8 cellular contexts compared by ENCODE assay signal in genomic region chr4:87559090-87559837, GRCh38. TPM values are rescaled to one million over a fixed set of nuclear protein-coding genes. Genes with fewer than 3 reads are reported as not detected.
DNase-seq lines count a peak whose midpoint lies in the region; ATAC-seq and TF ChIP-seq lines count a peak whose summit lies in the region.

No MANE protein-coding gene starts in this region.

- H3K27me3 Mint-ChIP-seq in activated CD4-positive, alpha-beta T cell treated with anti-CD3 and anti-CD28 coated beads, Interleukin-2, amount 10 ng/mL, durations not matched to agents 24 days and 14 days = no peaks in the 10 kb centered on the region

- H3K79me2 ChIP-seq in SK-N-SH (ENCODE audit: insufficient read depth) = no peaks in the 10 kb centered on the region

- H3K36me3 ChIP-seq in SK-N-SH (replicated peaks in 1 of 2; ENCODE audit: control insufficient read depth in 1 of 2, insufficient read depth in 2 of 2, low read length in 1 of 2) = no peaks in the 10 kb centered on the region
- no peaks in the 10 kb centered on the region for H3K36me3 ChIP-seq in mucosa of descending colon (ENCODE audit: low read depth)

- H3F3A ChIP-seq in SK-N-SH (replicated peaks; ENCODE audit: insufficient read depth) = peaks cover 15% of the 10 kb centered on the region

- peaks cover 4% of the 10 kb centered on the region for H3K9me3 Mint-ChIP-seq in activated CD4-positive, alpha-beta T cell treated with anti-CD3 and anti-CD28 coated beads, Interleukin-2, amount 10 ng/mL, durations not matched to agents 24 days and 14 days

- peak overlapping the region in 1 of 2 experiments; percentile 39; a peak in 2 of 4 replicates for H3K27ac ChIP-seq in SK-N-SH (ENCODE audit: low read depth in 2 of 2, low read length in 1 of 2)

- POLR2A ChIA-PET in SK-N-SH (lab: Yijun Ruan, JAX) = no interaction called here

- H2AFZ ChIP-seq in SK-N-SH (ENCODE audit: low read depth) = no peak overlapping the region

- H3K27me3 ChIP-seq in SK-N-SH (ENCODE audit: insufficient read depth) = no peaks in the 10 kb centered on the region

- CTCF ChIA-PET in SK-N-SH (lab: Yijun Ruan, JAX) = interaction anchor here (1.0 to 1.2 kb wide), 2 partner anchors 16 to 279 kb away, joined by 3 read pairs; no protein-coding TSS in a partner anchor

- no peak for TF ChIP-seq RAD21 in SK-N-SH (IDR thresholded peaks at IDR 0.05; ENCODE audit: low read length)

- H3K9me3 ChIP-seq in SK-N-SH = no peaks in the 10 kb centered on the region
- no peaks in the 10 kb centered on the region for H3K9me3 ChIP-seq in mucosa of descending colon

- H3K4me2 ChIP-seq in SK-N-SH = no peak overlapping the region

- no peak for TF ChIP-seq CTCF in SK-N-SH (IDR thresholded peaks at IDR 0.05)
- TF ChIP-seq CTCF in mucosa of descending colon (IDR thresholded peaks at IDR 0.05) = no peak

- WGBS in SK-N-SH (ENCODE audit: low lambda C conversion rate) = 55% methylated on average over 8 of the region's 8 CpGs

- no peak overlapping the region for H3K4me3 ChIP-seq in SK-N-SH (ENCODE audit: low read depth in 2 of 2, low read length in 1 of 2)
- H3K4me3 ChIP-seq in mucosa of descending colon = no peak overlapping the region

- H3K4me1 ChIP-seq in SK-N-SH (ENCODE audit: control insufficient read depth in 1 of 2, insufficient read depth in 2 of 2, low read depth in 1 of 2, low read length in 1 of 2) (peaks cover 0 to 5% of the 10 kb centered on the region in 2 experiments; a peak in 2 of 4 replicates), mucosa of descending colon (ENCODE audit: low read depth) (no peaks in the 10 kb centered on the region)

- peaks cover 8% of the 10 kb centered on the region for H3K4me1 Mint-ChIP-seq in activated CD4-positive, alpha-beta T cell treated with anti-CD3 and anti-CD28 coated beads, Interleukin-2, amount 10 ng/mL, durations not matched to agents 24 days and 14 days

- H3K9ac ChIP-seq in SK-N-SH = no peak overlapping the region

- no peak overlapping the region for H3K27ac Mint-ChIP-seq in activated CD4-positive, alpha-beta T cell treated with anti-CD3 and anti-CD28 coated beads, Interleukin-2, amount 10 ng/mL, durations not matched to agents 24 days and 14 days

- peak; percentile 40 for DNase-seq in SK-N-SH
- peak; percentile 82 to 92 for DNase-seq in NCI-H2081 (lab: John Stamatoyannopoulos, UW)
- peak; percentile 84 for DNase-seq in activated CD4-positive, alpha-beta T cell treated with anti-CD3 and anti-CD28 coated beads, Interleukin-2, amount 10 ng/mL, durations not matched to agents 24 days and 14 days
- peak in 1 of 3 donors; percentile 16 for DNase-seq in mucosa of descending colon
- DNase-seq in NCI-H226 = no peak
- DNase-seq in NCI-H1694 (lab: John Stamatoyannopoulos, UW) = no peak

- no peak overlapping the region for H3K4me3 Mint-ChIP-seq in activated CD4-positive, alpha-beta T cell treated with anti-CD3 and anti-CD28 coated beads, Interleukin-2, amount 10 ng/mL, durations not matched to agents 24 days and 14 days

- intact Hi-C loops in activated CD4-positive, alpha-beta T cell treated with anti-CD3 and anti-CD28 coated beads, Interleukin-2, amount 10 ng/mL, durations not matched to agents 24 days and 14 days (cut with micrococcal nuclease) = no loop called here
- intact Hi-C loops in mucosa of descending colon (cut with DNase I, micrococcal nuclease) = no loop called here

- H3K9me2 ChIP-seq in SK-N-SH = no peaks in the 10 kb centered on the region

- H4K20me1 ChIP-seq in SK-N-SH (ENCODE audit: insufficient read depth) = no peaks in the 10 kb centered on the region

- ATAC-seq in SK-N-SH treated with all-trans-retinoic acid at 6 μM for 48 hours (no peak; the same call in 1 of the 3 replicates), HG02943 (IDR thresholded peaks at IDR 0.05; ENCODE audit: low read depth, unreplicated experiment) (peak; percentile 99), mucosa of descending colon (peak; percentile 56)

- TF ChIP-seq EP300 in SK-N-SH (IDR thresholded peaks at IDR 0.05; ENCODE audit: borderline replicate concordance in 1 of 2, low read depth in 1 of 2, low read length in 1 of 2) = no peak

- no peaks in the 10 kb centered on the region for H3K36me3 Mint-ChIP-seq in activated CD4-positive, alpha-beta T cell treated with anti-CD3 and anti-CD28 coated beads, Interleukin-2, amount 10 ng/mL, durations not matched to agents 24 days and 14 days (ENCODE audit: low read depth)

TF ChIP-seq in SK-N-SH, 30 proteins besides CTCF, POLR2A, EP300 and RAD21:
- 0 out of 2 replicates have a peak, but pooled peaks have one; percentile 11 for TF ChIP-seq GATA2 (CRISPR knock-in tag; IDR thresholded peaks at IDR 0.05)
- no peak for TF ChIP-seq MEF2A (IDR thresholded peaks at IDR 0.05; ENCODE audit: borderline replicate concordance, low read depth)

TF ChIP-seq in SK-N-SH treated with all-trans-retinoic acid at 6 μM for 48 hours, 23 proteins besides CTCF, POLR2A, EP300 and RAD21 (continues in another document):
- TF ChIP-seq TOX (CRISPR knock-in tag; IDR thresholded peaks at IDR 0.05; ENCODE audit: borderline replicate concordance) (no peak), PPARA (CRISPR knock-in tag; IDR thresholded peaks at IDR 0.05; ENCODE audit: borderline replicate concordance) (no peak), ZC3H10 (CRISPR knock-in tag; IDR thresholded peaks at IDR 0.05) (no peak), TCF4 (CRISPR knock-in tag; IDR thresholded peaks at IDR 0.05; ENCODE audit: borderline replicate concordance) (no peak), ISL1 (CRISPR knock-in tag; IDR thresholded peaks at IDR 0.05) (no peak), ZFP30 (CRISPR knock-in tag; IDR thresholded peaks at IDR 0.05) (no peak), CSDC2 (CRISPR knock-in tag; IDR thresholded peaks at IDR 0.05) (no peak), BACH2 (CRISPR knock-in tag; IDR thresholded peaks at IDR 0.05; ENCODE audit: borderline replicate concordance) (no peak), POU6F1 (CRISPR knock-in tag; IDR thresholded peaks at IDR 0.05; ENCODE audit: borderline replicate concordance, low read depth) (no peak), ZNF8 (CRISPR knock-in tag; IDR thresholded peaks at IDR 0.05) (no peak), OSR1 (CRISPR knock-in tag; IDR thresholded peaks at IDR 0.05) (no peak), ARNTL (CRISPR knock-in tag; IDR thresholded peaks at IDR 0.05; ENCODE audit: borderline replicate concordance, low read depth) (no peak), GLIS3 (CRISPR knock-in tag; IDR thresholded peaks at IDR 0.05) (no peak), SNAI2 (CRISPR knock-in tag; IDR thresholded peaks at IDR 0.05) (no peak)
- TF ChIP-seq, protein P1, sequence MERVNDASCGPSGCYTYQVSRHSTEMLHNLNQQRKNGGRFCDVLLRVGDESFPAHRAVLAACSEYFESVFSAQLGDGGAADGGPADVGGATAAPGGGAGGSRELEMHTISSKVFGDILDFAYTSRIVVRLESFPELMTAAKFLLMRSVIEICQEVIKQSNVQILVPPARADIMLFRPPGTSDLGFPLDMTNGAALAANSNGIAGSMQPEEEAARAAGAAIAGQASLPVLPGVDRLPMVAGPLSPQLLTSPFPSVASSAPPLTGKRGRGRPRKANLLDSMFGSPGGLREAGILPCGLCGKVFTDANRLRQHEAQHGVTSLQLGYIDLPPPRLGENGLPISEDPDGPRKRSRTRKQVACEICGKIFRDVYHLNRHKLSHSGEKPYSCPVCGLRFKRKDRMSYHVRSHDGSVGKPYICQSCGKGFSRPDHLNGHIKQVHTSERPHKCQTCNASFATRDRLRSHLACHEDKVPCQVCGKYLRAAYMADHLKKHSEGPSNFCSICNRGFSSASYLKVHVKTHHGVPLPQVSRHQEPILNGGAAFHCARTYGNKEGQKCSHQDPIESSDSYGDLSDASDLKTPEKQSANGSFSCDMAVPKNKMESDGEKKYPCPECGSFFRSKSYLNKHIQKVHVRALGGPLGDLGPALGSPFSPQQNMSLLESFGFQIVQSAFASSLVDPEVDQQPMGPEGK (CRISPR knock-in tag; IDR thresholded peaks at IDR 0.05; ENCODE audit: borderline replicate concordance) = no peak
- TF ChIP-seq, protein P2, sequence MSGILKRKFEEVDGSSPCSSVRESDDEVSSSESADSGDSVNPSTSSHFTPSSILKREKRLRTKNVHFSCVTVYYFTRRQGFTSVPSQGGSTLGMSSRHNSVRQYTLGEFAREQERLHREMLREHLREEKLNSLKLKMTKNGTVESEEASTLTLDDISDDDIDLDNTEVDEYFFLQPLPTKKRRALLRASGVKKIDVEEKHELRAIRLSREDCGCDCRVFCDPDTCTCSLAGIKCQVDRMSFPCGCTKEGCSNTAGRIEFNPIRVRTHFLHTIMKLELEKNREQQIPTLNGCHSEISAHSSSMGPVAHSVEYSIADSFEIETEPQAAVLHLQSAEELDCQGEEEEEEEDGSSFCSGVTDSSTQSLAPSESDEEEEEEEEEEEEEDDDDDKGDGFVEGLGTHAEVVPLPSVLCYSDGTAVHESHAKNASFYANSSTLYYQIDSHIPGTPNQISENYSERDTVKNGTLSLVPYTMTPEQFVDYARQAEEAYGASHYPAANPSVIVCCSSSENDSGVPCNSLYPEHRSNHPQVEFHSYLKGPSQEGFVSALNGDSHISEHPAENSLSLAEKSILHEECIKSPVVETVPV (CRISPR knock-in tag; IDR thresholded peaks at IDR 0.05) = no peak

RNA-seq across cellular contexts. Expression of gene SPARCL1, which starts 30.1 kb away (rescaled TPM):
- polyA plus RNA-seq in SK-N-SH (2012; rRNA removed) = not detected in 2 replicates
- polyA plus RNA-seq in SK-N-SH (2012; cell fraction: cytosol; rRNA removed) = 0.01 and 0.03 TPM in 2 replicates
- not detected in 2 replicates for polyA plus RNA-seq in SK-N-SH (2012; cell fraction: nucleus; rRNA removed)
- total RNA-seq in activated CD4-positive, alpha-beta T cell treated with anti-CD3 and anti-CD28 coated beads, Interleukin-2, amount 10 ng/mL, durations not matched to agents 24 days and 14 days = not detected in 2 replicates
- 100 to 1,000 TPM in 1 of 3 donors, 10 to 100 TPM in 2; 33.6 to 544 (median 78.4) TPM for total RNA-seq in mucosa of descending colon

RNA-seq across cellular contexts. Expression of gene DSPP, which starts 49.1 kb away (rescaled TPM):
- not detected in 2 replicates for polyA plus RNA-seq in SK-N-SH (2012; rRNA removed)
- not detected in 2 replicates for polyA plus RNA-seq in SK-N-SH (2012; cell fraction: cytosol; rRNA removed)
- not detected in 2 replicates for polyA plus RNA-seq in SK-N-SH (2012; cell fraction: nucleus; rRNA removed)
- not detected in 2 replicates for total RNA-seq in activated CD4-positive, alpha-beta T cell treated with anti-CD3 and anti-CD28 coated beads, Interleukin-2, amount 10 ng/mL, durations not matched to agents 24 days and 14 days
- not detected for total RNA-seq in mucosa of descending colon

Comparison
In these comparisons a context has a peak if more than half of its experiments do, and no peak if none do; other contexts are left out.
1. DNase-seq: peak in SK-N-SH (single experiment), NCI-H2081 (2 of 2) and activated CD4-positive, alpha-beta T cell treated with anti-CD3 and anti-CD28 coated beads, Interleukin-2, amount 10 ng/mL, durations not matched to agents 24 days and 14 days (single experiment); none in NCI-H226 (single experiment) and NCI-H1694 (single experiment).
2. RNA of gene SPARCL1, which starts 30.1 kb away (total RNA-seq): 33.6 to 544 TPM in mucosa of descending colon; not detected in activated CD4-positive, alpha-beta T cell treated with anti-CD3 and anti-CD28 coated beads, Interleukin-2, amount 10 ng/mL, durations not matched to agents 24 days and 14 days; every median in the first group is over 10 times any median in the second.